ENCODE assay signal across 8 cellular contexts in genomic region chr15:31338879-31339557, GRCh38. TPM values are rescaled to one million over a fixed set of nuclear protein-coding genes. Genes with fewer than 3 reads are reported as not detected.
A peak's percentile ranks its signal among the peaks of the same experiment; 100 is the strongest.
DNase-seq lines count a peak whose midpoint lies in the region; ATAC-seq, FAIRE-seq and TF ChIP-seq lines count a peak whose summit lies in the region.

No MANE protein-coding gene starts in this region.

- peak overlapping the region; percentile 24 to 76 (median 59); a peak in 21 of 22 replicates for H3K27ac ChIP-seq in BLaER1 treated with 17β-estradiol and CSF1 and Interleukin-3, amounts not matched to agents 10 nM and 100 nM
- no peak overlapping the region for H3K27ac ChIP-seq in PC-9

- peaks cover 39% of the 10 kb centered on the region for H3K36me3 Mint-ChIP-seq in T-helper 2 cell treated with Interferon-gamma antibody and Interleukin-4, amounts not matched to agents 5 μg/mL and 100 μg/mL, for 36 hours (ENCODE audit: low read depth)
- peaks cover 0 to 29% (median 0%) of the 10 kb centered on the region in 3 donors for H3K36me3 Mint-ChIP-seq in naive thymus-derived CD8-positive, alpha-beta T cell

- H2AFZ ChIP-seq in PC-9, result no peak overlapping the region

- no peaks in the 10 kb centered on the region for H3K79me2 ChIP-seq in PC-9 (ENCODE audit: low read depth)

- no peaks in the 10 kb centered on the region for H3K27me3 Mint-ChIP-seq in T-helper 2 cell treated with Interferon-gamma antibody and Interleukin-4, amounts not matched to agents 5 μg/mL and 100 μg/mL, for 36 hours (ENCODE audit: low read depth)
- no peaks in the 10 kb centered on the region for H3K27me3 Mint-ChIP-seq in naive thymus-derived CD8-positive, alpha-beta T cell

- POLR2A ChIA-PET in naive thymus-derived CD8-positive, alpha-beta T cell (lab: Charles Lee), result interaction anchor here (0.5 to 36.8 kb wide), 9 partner anchors 9 to 98 kb away, joined by 3 to 915 read pairs (median 5); partner anchors contain the start of gene KLF13
- POLR2A ChIA-PET in PC-9 (lab: Charles Lee; ENCODE audit: unreplicated experiment), result no interaction called here

- no peaks in the 10 kb centered on the region for H3F3A ChIP-seq in PC-9 (ENCODE audit: insufficient read depth, low read depth)

- peak overlapping the region; percentile 10 to 61 (median 45); a peak in 20 of 22 replicates for H3K9ac ChIP-seq in BLaER1 treated with 17β-estradiol and CSF1 and Interleukin-3, amounts not matched to agents 10 nM and 100 nM

- peaks cover 98 to 100% (median 100%) of the 10 kb centered on the region in 10 experiments for H3K4me1 ChIP-seq in BLaER1 treated with 17β-estradiol and CSF1 and Interleukin-3, amounts not matched to agents 10 nM and 100 nM
- no peaks in the 10 kb centered on the region for H3K4me1 ChIP-seq in PC-9 (replicated peaks; ENCODE audit: insufficient read depth)

- H3K4me1 Mint-ChIP-seq in T-helper 2 cell treated with Interferon-gamma antibody and Interleukin-4, amounts not matched to agents 5 μg/mL and 100 μg/mL, for 36 hours (ENCODE audit: low read depth), result peaks cover 82% of the 10 kb centered on the region
- peaks cover 55 to 100% (median 98%) of the 10 kb centered on the region in 4 donors for H3K4me1 Mint-ChIP-seq in naive thymus-derived CD8-positive, alpha-beta T cell

- no peaks in the 10 kb centered on the region for H3K9me3 ChIP-seq in BLaER1 treated with 17β-estradiol and CSF1 and Interleukin-3, amounts not matched to agents 10 nM and 100 nM (replicated peaks in 1 of 11)
- H3K9me3 ChIP-seq in PC-9 (ENCODE audit: insufficient read depth, low read depth), result no peaks in the 10 kb centered on the region

- no TSS peak for BruUV-seq in PC-9 (replicated peaks; lab: Mats Ljungman, UMichigan)

- peak overlapping the region; percentile 86 to 99 (median 94) for H3K4me2 ChIP-seq in BLaER1 treated with 17β-estradiol and CSF1 and Interleukin-3, amounts not matched to agents 10 nM and 100 nM
- no peak overlapping the region for H3K4me2 ChIP-seq in PC-9

- peak overlapping the region in 6 of 10 experiments; percentile 5 to 51 (median 26); a peak in 8 of 20 replicates for H3K4me3 ChIP-seq in BLaER1 treated with 17β-estradiol and CSF1 and Interleukin-3, amounts not matched to agents 10 nM and 100 nM
- H3K4me3 ChIP-seq in PC-9, result no peak overlapping the region

- H3K27me3 ChIP-seq in BLaER1 treated with 17β-estradiol and CSF1 and Interleukin-3, amounts not matched to agents 10 nM and 100 nM, result no peaks in the 10 kb centered on the region
- H3K27me3 ChIP-seq in PC-9 (ENCODE audit: insufficient read depth, low read depth), result peaks cover 33% of the 10 kb centered on the region

- TF ChIP-seq CTCF in PC-9 (conservative IDR thresholded peaks at IDR 0.05), result no peak

- peak; percentile 74 for DNase-seq in T-helper 2 cell treated with Interferon-gamma antibody and Interleukin-4, amounts not matched to agents 5 μg/mL and 100 μg/mL, for 36 hours (ENCODE audit: low spot score)
- no peak for DNase-seq in naive thymus-derived CD8-positive, alpha-beta T cell
- no peak for DNase-seq in SK-N-DZ (ENCODE audit: low spot score)
- no peak for DNase-seq in PC-9

- peaks cover 0 to 45% (median 16%) of the 10 kb centered on the region in 11 experiments; a peak in 15 of 22 replicates for H3K36me3 ChIP-seq in BLaER1 treated with 17β-estradiol and CSF1 and Interleukin-3, amounts not matched to agents 10 nM and 100 nM
- H3K36me3 ChIP-seq in PC-9 (ENCODE audit: low read depth), result no peaks in the 10 kb centered on the region

- FAIRE-seq in endometrium (lab: Jason Lieb, UNC), result peak; percentile 70

- H3K9me3 Mint-ChIP-seq in T-helper 2 cell treated with Interferon-gamma antibody and Interleukin-4, amounts not matched to agents 5 μg/mL and 100 μg/mL, for 36 hours, result no peaks in the 10 kb centered on the region
- H3K9me3 Mint-ChIP-seq in naive thymus-derived CD8-positive, alpha-beta T cell, result no peaks in the 10 kb centered on the region

- H4K20me1 ChIP-seq in BLaER1 treated with 17β-estradiol and CSF1 and Interleukin-3, amounts not matched to agents 10 nM and 100 nM, result peaks cover 98 to 100% (median 100%) of the 10 kb centered on the region in 11 experiments
- no peaks in the 10 kb centered on the region for H4K20me1 ChIP-seq in PC-9 (ENCODE audit: insufficient read depth)

- CTCF ChIA-PET in PC-9 (lab: Charles Lee), result no interaction called here

- H3K9me2 ChIP-seq in PC-9 (ENCODE audit: insufficient read depth), result no peaks in the 10 kb centered on the region

- ATAC-seq in GM19035 (IDR thresholded peaks at IDR 0.05; ENCODE audit: unreplicated experiment), result peak; percentile 55
- peak; percentile 29 for ATAC-seq in HG03457 (IDR thresholded peaks at IDR 0.05; ENCODE audit: unreplicated experiment)
- ATAC-seq in naive thymus-derived CD8-positive, alpha-beta T cell, result peak in 1 of 2 donors; percentile 14

- peak overlapping the region; percentile 72 for H3K27ac Mint-ChIP-seq in T-helper 2 cell treated with Interferon-gamma antibody and Interleukin-4, amounts not matched to agents 5 μg/mL and 100 μg/mL, for 36 hours
- H3K27ac Mint-ChIP-seq in naive thymus-derived CD8-positive, alpha-beta T cell, result peak overlapping the region; percentile 85 to 100 (median 98)

- intact Hi-C loops in PC-9 (cut with micrococcal nuclease; ENCODE audit: unreplicated experiment), result no loop called here

- peak overlapping the region; percentile 72 for H3K4me3 Mint-ChIP-seq in T-helper 2 cell treated with Interferon-gamma antibody and Interleukin-4, amounts not matched to agents 5 μg/mL and 100 μg/mL, for 36 hours
- H3K4me3 Mint-ChIP-seq in naive thymus-derived CD8-positive, alpha-beta T cell, result peak overlapping the region; percentile 46 to 98 (median 72)

RNA-seq across cellular contexts. Expression of gene KLF13, which starts 12.4 kb away (rescaled TPM):
- total RNA-seq in naive thymus-derived CD8-positive, alpha-beta T cell, result 100 to 1,000 TPM; 240 to 244 TPM
- 100 to 1,000 TPM in 1 of 3 donors, 10 to 100 TPM in 2; 70.1 to 102 (median 93.7) TPM for polyA plus RNA-seq in naive thymus-derived CD8-positive, alpha-beta T cell
- polyA plus RNA-seq in SK-N-DZ (2014; cell fraction: cytosol; rRNA removed), result 65.3 and 76.1 TPM in 2 replicates
- polyA plus RNA-seq in SK-N-DZ (2014; cell fraction: nucleus; rRNA removed), result 26.8 and 37.7 TPM in 2 replicates
- 2.5 and 3.4 TPM in 2 replicates for total RNA-seq in PC-9 (2021)

Comparison
In these comparisons a context has a peak if more than half of its experiments do, and no peak if none do; other contexts are left out.
1. RNA of gene KLF13, which starts 12.4 kb away (total RNA-seq): 240 to 244 TPM in naive thymus-derived CD8-positive, alpha-beta T cell; 2.5 to 3.4 TPM in PC-9; every median in the first group is over 10 times any median in the second.